ENCODE assay signal across 8 cellular contexts in the genomic region with DNA sequence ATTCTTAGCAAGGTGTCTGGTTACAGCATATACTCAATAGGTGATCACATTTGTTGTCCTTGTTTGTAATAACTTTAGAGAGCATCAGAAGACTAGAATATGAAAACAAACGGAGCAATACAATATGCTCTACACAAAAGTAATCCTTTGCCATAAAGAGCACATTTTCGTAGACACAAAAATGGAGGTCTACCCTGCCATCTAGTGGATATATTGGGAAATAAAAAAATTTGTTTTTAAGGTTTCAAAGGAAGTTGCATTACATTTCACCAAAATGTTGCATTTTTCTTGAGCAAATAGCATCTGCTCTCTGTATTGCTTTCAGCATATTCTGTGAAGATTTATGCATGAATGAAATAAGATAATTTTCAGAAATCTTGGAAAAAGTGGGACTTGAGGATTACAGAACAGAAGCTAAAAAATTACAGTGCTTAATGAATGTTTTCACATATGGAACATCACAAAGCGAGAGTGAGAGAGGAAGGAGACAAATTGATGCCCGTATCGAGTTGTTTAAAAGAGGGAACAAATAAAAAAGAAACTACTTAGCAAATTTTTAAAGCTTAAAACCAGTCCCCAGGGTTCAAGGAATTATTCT.
DNase-seq lines count a peak whose midpoint lies in the region; ATAC-seq and TF ChIP-seq lines count a peak whose summit lies in the region.

No MANE protein-coding gene starts in this region.

- DNase-seq in SIG-M5 treated with dmso at 0.1 percent for 504 hours (lab: John Stamatoyannopoulos, UW; ENCODE audit: unreplicated experiment) (peak; percentile 43), SIG-M5 (lab: John Stamatoyannopoulos, UW) (no peak), left ventricle myocardium inferior (no peak), testis (no peak), posterior vena cava (ENCODE audit: low spot score) (no peak)

- intact Hi-C loops in left ventricle myocardium inferior (cut with micrococcal nuclease): no loop called here
- intact Hi-C loops in testis (cut with DNase I; ENCODE audit: low total_unique reads): no loop called here
- intact Hi-C loops in posterior vena cava (cut with DNase I): no loop called here

- H3F3A ChIP-seq in SU-DHL-6 (ENCODE audit: insufficient read depth): no peaks in the 10 kb centered on the region

- H3K9ac ChIP-seq in SU-DHL-6 (ENCODE audit: low read length): no peak overlapping the region

- no peak overlapping the region for H3K4me3 ChIP-seq in SU-DHL-6 (ENCODE audit: insufficient read depth, low read length, poor library complexity, severe bottlenecking)
- peak overlapping the region; percentile 41 for H3K4me3 ChIP-seq in left ventricle myocardium inferior
- peak overlapping the region in 1 of 2 donors; percentile 21 for H3K4me3 ChIP-seq in testis

- ATAC-seq in HG03469 (IDR thresholded peaks at IDR 0.05; ENCODE audit: unreplicated experiment): peak; percentile 57
- ATAC-seq in GM19463 (IDR thresholded peaks at IDR 0.05; ENCODE audit: unreplicated experiment): no peak

- peak; percentile 10 for TF ChIP-seq CTCF in SU-DHL-6 (IDR thresholded peaks at IDR 0.05; ENCODE audit: insufficient read depth, low read length, poor library complexity, severe bottlenecking)
- peak; percentile 72 for TF ChIP-seq CTCF in left ventricle myocardium inferior (IDR thresholded peaks at IDR 0.05; ENCODE audit: borderline replicate concordance)
- peak; percentile 56 to 68 (median 65) for TF ChIP-seq CTCF in testis (IDR thresholded peaks at IDR 0.05)

- H2AFZ ChIP-seq in SU-DHL-6 (ENCODE audit: low read depth, low read length, severe bottlenecking): no peak overlapping the region

- H3K79me2 ChIP-seq in SU-DHL-6 (ENCODE audit: insufficient read depth, low read length): no peaks in the 10 kb centered on the region

- H3K36me3 ChIP-seq in SU-DHL-6 (ENCODE audit: low read length) (no peaks in the 10 kb centered on the region), left ventricle myocardium inferior (no peaks in the 10 kb centered on the region), testis (ENCODE audit: low read depth, missing control alignments) (no peaks in the 10 kb centered on the region)

- no peaks in the 10 kb centered on the region for H3K4me1 ChIP-seq in left ventricle myocardium inferior
- no peaks in the 10 kb centered on the region for H3K4me1 ChIP-seq in testis

- no peaks in the 10 kb centered on the region for H3K9me2 ChIP-seq in SU-DHL-6 (replicated peaks; ENCODE audit: insufficient read depth, low read length)

- H3K9me3 ChIP-seq in SU-DHL-6 (ENCODE audit: insufficient read depth, low read length) (no peaks in the 10 kb centered on the region), left ventricle myocardium inferior (replicated peaks) (no peaks in the 10 kb centered on the region), testis (no peaks in the 10 kb centered on the region)

- H3K27ac ChIP-seq in SU-DHL-6 (ENCODE audit: low read depth, low read length) (no peak overlapping the region), left ventricle myocardium inferior (replicated peaks) (peak overlapping the region; percentile 12), testis (no peak overlapping the region)

- WGBS in testis, 2 donors: 24 to 29% methylated on average over 5 of the region's 5 CpGs

- no peak overlapping the region for H3K4me2 ChIP-seq in SU-DHL-6 (ENCODE audit: low read depth, low read length, poor library complexity, severe bottlenecking)

- no peaks in the 10 kb centered on the region for H3K27me3 ChIP-seq in SU-DHL-6 (ENCODE audit: low read length)
- no peaks in the 10 kb centered on the region for H3K27me3 ChIP-seq in left ventricle myocardium inferior (ENCODE audit: low read depth)
- no peaks in the 10 kb centered on the region for H3K27me3 ChIP-seq in testis

- TF ChIP-seq POLR2A in testis (IDR thresholded peaks at IDR 0.05): no peak

- H4K20me1 ChIP-seq in SU-DHL-6 (ENCODE audit: low read depth, low read length): no peaks in the 10 kb centered on the region

Comparison
In these comparisons a context has a peak if more than half of its experiments do, and no peak if none do; other contexts are left out.
1. CTCF ChIP-seq: peak in every context shown above with its lines; median percentile 72 in left ventricle myocardium inferior; 65 in testis; 10 in SU-DHL-6.